In the genomic region with DNA sequence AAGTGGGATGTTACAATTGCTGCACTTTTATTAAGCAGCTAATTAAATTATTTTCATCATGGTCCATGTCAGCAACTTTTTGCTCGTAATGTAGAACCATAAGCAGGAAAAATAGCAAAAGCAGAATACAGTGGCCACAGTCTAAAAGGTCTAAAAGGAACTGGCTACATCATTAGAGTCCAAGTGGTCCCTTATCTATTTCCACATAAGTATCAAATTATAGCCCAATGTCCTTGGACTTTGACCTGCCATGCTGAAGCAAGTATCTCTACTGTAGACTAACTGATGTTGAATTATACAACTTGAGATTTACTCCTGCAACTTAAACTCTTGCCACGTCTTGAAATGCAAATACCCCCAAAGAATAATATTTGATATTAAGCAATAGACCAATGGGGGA, we compare ENCODE assay signal across 9 cellular contexts.
"Had no signal": no experiment of that assay in that cellular context is flagged by ENCODE, and none has a peak within 500 bp of the region (broad histone marks: within the 10 kb centered on the region; RNA-seq: fewer than 3 reads in every experiment).

No MANE protein-coding gene starts in this region.

- H3K4me1 Mint-ChIP-seq: H9, IgD-negative memory B cell had no signal

- H3K4me3 ChIP-seq: GM23248 had no signal

- H3K27me3 Mint-ChIP-seq: IgD-negative memory B cell had no signal

- H3K27ac ChIP-seq: GM23248, KMS-11 had no signal

- H3K4me3 Mint-ChIP-seq: H9, IgD-negative memory B cell had no signal

- H3K27ac Mint-ChIP-seq: H9, IgD-negative memory B cell had no signal

- FAIRE-seq: H1, H54, HTR-8/SVneo had no signal

- DNase-seq: GM23248, H9, HCEC 1CT, KBM-7 had no signal
